1 cellular context compared by ENCODE assay signal in genomic region chr11:134398644-134399292, GRCh38.
TF ChIP-seq lines count a peak whose summit lies in the region.

No MANE protein-coding gene starts in this region.

TF ChIP-seq in SK-N-SH treated with all-trans-retinoic acid at 6 μM for 48 hours, 23 proteins besides CTCF, POLR2A, EP300 and RAD21 (continued from another document):
- no peak for TF ChIP-seq POU6F1 (CRISPR knock-in tag; IDR thresholded peaks at IDR 0.05; ENCODE audit: borderline replicate concordance, low read depth)
